ENCODE assay signal across 18 cellular contexts in genomic region chr5:62134811-62135210, GRCh38.
DNase-seq lines count a peak whose midpoint lies in the region; ATAC-seq and TF ChIP-seq lines count a peak whose summit lies in the region.
"Had no signal": no experiment of that assay in that cellular context is flagged by ENCODE, and none has a peak within 500 bp of the region (broad histone marks: within the 10 kb centered on the region; RNA-seq: fewer than 3 reads in every experiment).

No MANE protein-coding gene starts in this region.

- H3K4me3 ChIP-seq in epithelial cell of esophagus (ENCODE audit: low read length) (no peak overlapping the region), smooth muscle cell (no peak overlapping the region)
- H3K4me3 ChIP-seq: PC-9 had no signal

- no peaks in the 10 kb centered on the region for H3K36me3 ChIP-seq in smooth muscle cell (ENCODE audit: low read depth)

- no peak overlapping the region for H2AFZ ChIP-seq in smooth muscle cell (ENCODE audit: low read depth)
- H2AFZ ChIP-seq: PC-9 had no signal

- H3K27me3 ChIP-seq in smooth muscle cell (ENCODE audit: low read depth): no peaks in the 10 kb centered on the region

- H3K27ac ChIP-seq in smooth muscle cell (ENCODE audit: low read depth): peak overlapping the region; percentile 26
- H3K27ac ChIP-seq: PC-9 had no signal

- no peak for ATAC-seq in HG03521 (IDR thresholded peaks at IDR 0.05; ENCODE audit: unreplicated experiment)

- 42% methylated on average over 3 of the region's 3 CpGs for WGBS in smooth muscle cell (ENCODE audit: low lambda C conversion rate)

- peak; percentile 28 to 57 for DNase-seq in Kasumi-1 (lab: John Stamatoyannopoulos, UW)
- DNase-seq in NOMO-1 treated with dmso at 0.1 percent for 144 hours (lab: John Stamatoyannopoulos, UW; ENCODE audit: unreplicated experiment): peak; percentile 25
- DNase-seq in epithelial cell of esophagus (ENCODE audit: low read depth): peak; percentile 62
- no peak for DNase-seq in smooth muscle cell (lab: John Stamatoyannopoulos, UW; ENCODE audit: unreplicated experiment)
- DNase-seq in SW 1271 (lab: John Stamatoyannopoulos, UW): no peak
- no peak for DNase-seq in inferior parietal cortex (ENCODE audit: extremely low spot score)
- DNase-seq: ACHN, Caco-2, DMS153, IMR-90, Karpas-422, NCI-H1436, NCI-H2029 treated with DMSO at 0.1 percent for 48 hours, NCI-H2171 treated with DMSO at 0.1 percent for 48 hours, NCI-H446 treated with DMSO at 0.1 percent for 48 hours, PC-9, SK-N-SH had no signal

- H3K9me3 ChIP-seq in smooth muscle cell (replicated peaks; ENCODE audit: low read depth): no peaks in the 10 kb centered on the region
- H3K9me3 ChIP-seq: SK-N-SH had no signal

- H3F3A ChIP-seq in smooth muscle cell (ENCODE audit: low read depth): no peaks in the 10 kb centered on the region

- no peaks in the 10 kb centered on the region for H4K20me1 ChIP-seq in smooth muscle cell (ENCODE audit: low read depth)

- peaks cover 17% of the 10 kb centered on the region for H3K4me1 ChIP-seq in smooth muscle cell (ENCODE audit: low read depth)
- H3K4me1 ChIP-seq: Caco-2 had no signal

- TF ChIP-seq CTCF in epithelial cell of esophagus (IDR thresholded peaks at IDR 0.05; ENCODE audit: insufficient read depth, low read depth, low read length, missing control alignments) (no peak), smooth muscle cell (IDR thresholded peaks at IDR 0.05; ENCODE audit: borderline replicate concordance, insufficient read depth, poor library complexity, severe bottlenecking) (no peak)

- no peaks in the 10 kb centered on the region for H3K79me2 ChIP-seq in smooth muscle cell (ENCODE audit: low read depth)

- no peak overlapping the region for H3K9ac ChIP-seq in smooth muscle cell (ENCODE audit: low read depth)
- H3K9ac ChIP-seq: SK-N-SH had no signal

- H3K4me2 ChIP-seq in smooth muscle cell: no peak overlapping the region
- H3K4me2 ChIP-seq: PC-9, SK-N-SH had no signal

Comparison
In these comparisons a context has a peak if more than half of its experiments do, and no peak if none do; other contexts are left out.
1. DNase-seq: peak in Kasumi-1 (2 of 2), NOMO-1 treated with dmso at 0.1 percent for 144 hours (single experiment) and epithelial cell of esophagus (single experiment); none in smooth muscle cell (single experiment), SW 1271 (0 of 2) and inferior parietal cortex (single experiment).